ENCODE assay signal across 1 cellular context in the genomic region with DNA sequence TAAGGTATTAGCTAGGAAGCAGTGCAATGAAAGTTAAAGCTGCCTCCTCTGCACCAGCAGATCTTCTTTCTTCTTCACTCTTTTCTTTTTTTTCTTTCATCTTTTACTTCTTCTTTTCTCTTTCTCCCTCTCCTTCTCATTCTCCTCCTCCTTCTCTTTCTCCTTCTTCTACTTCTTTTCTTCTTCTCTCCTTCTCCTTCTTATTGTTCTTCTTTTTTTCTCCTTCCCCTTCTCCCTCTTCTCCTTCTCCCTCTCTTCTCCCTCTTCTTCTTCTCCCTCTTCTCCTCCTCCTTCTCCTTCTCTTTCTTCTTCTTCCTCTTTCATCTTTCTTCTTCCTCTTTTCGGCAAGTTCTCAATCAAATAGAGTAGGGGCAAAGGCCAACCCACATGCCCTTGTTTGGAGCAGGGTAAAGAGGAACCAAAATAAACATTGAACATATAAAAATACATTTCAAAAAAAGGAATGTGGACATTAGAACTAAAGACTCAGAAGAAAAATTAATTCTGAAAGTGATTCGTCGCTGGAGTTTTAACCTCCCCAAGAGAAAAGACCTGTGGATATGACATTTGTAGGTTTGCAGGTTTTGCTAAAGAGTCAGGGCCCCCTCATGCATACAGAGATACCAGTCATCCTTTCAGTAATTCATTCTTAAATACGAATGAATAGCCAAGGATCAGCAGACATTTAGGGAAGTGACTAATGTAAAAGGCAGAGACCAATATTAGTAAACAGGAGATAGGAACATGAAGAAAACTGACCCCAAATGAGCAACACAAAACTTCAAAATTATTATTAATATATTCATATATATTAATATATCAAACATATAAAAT.
TF ChIP-seq lines count a peak whose summit lies in the region.

No MANE protein-coding gene starts in this region.

TF ChIP-seq in HepG2, 621 proteins besides CTCF, POLR2A, EP300 and RAD21:
- TF ChIP-seq, protein P1, sequence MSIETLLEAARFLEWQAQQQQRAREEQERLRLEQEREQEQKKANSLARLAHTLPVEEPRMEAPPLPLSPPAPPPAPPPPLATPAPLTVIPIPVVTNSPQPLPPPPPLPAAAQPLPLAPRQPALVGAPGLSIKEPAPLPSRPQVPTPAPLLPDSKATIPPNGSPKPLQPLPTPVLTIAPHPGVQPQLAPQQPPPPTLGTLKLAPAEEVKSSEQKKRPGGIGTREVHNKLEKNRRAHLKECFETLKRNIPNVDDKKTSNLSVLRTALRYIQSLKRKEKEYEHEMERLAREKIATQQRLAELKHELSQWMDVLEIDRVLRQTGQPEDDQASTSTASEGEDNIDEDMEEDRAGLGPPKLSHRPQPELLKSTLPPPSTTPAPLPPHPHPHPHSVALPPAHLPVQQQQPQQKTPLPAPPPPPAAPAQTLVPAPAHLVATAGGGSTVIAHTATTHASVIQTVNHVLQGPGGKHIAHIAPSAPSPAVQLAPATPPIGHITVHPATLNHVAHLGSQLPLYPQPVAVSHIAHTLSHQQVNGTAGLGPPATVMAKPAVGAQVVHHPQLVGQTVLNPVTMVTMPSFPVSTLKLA (IDR thresholded peaks at IDR 0.05): no peak
- no peak for TF ChIP-seq RFX3 (CRISPR knock-in tag; IDR thresholded peaks at IDR 0.05)
- no peak for TF ChIP-seq ZZZ3 (CRISPR knock-in tag; IDR thresholded peaks at IDR 0.05; ENCODE audit: borderline replicate concordance)
- TF ChIP-seq ZNF44 (CRISPR knock-in tag; IDR thresholded peaks at IDR 0.05): no peak
- TF ChIP-seq TIGD3 (CRISPR knock-in tag; IDR thresholded peaks at IDR 0.05; ENCODE audit: borderline replicate concordance): no peak
- TF ChIP-seq, protein P2, sequence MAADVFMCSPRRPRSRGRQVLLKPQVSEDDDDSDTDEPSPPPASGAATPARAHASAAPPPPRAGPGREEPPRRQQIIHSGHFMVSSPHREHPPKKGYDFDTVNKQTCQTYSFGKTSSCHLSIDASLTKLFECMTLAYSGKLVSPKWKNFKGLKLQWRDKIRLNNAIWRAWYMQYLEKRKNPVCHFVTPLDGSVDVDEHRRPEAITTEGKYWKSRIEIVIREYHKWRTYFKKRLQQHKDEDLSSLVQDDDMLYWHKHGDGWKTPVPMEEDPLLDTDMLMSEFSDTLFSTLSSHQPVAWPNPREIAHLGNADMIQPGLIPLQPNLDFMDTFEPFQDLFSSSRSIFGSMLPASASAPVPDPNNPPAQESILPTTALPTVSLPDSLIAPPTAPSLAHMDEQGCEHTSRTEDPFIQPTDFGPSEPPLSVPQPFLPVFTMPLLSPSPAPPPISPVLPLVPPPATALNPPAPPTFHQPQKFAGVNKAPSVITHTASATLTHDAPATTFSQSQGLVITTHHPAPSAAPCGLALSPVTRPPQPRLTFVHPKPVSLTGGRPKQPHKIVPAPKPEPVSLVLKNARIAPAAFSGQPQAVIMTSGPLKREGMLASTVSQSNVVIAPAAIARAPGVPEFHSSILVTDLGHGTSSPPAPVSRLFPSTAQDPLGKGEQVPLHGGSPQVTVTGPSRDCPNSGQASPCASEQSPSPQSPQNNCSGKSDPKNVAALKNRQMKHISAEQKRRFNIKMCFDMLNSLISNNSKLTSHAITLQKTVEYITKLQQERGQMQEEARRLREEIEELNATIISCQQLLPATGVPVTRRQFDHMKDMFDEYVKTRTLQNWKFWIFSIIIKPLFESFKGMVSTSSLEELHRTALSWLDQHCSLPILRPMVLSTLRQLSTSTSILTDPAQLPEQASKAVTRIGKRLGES (CRISPR knock-in tag; IDR thresholded peaks at IDR 0.05; ENCODE audit: borderline replicate concordance): no peak
- no peak for TF ChIP-seq PAXIP1 (CRISPR knock-in tag; conservative IDR thresholded peaks at IDR 0.05)
- no peak for TF ChIP-seq TOE1 (CRISPR knock-in tag; IDR thresholded peaks at IDR 0.05)
- no peak for TF ChIP-seq SRSF4 (IDR thresholded peaks at IDR 0.05; ENCODE audit: low read depth, low read length, poor library complexity, severe bottlenecking)
- TF ChIP-seq FOXP1 (IDR thresholded peaks at IDR 0.05): no peak
- no peak for TF ChIP-seq FOXP1 (CRISPR knock-in tag; IDR thresholded peaks at IDR 0.05)
- TF ChIP-seq, protein P3, sequence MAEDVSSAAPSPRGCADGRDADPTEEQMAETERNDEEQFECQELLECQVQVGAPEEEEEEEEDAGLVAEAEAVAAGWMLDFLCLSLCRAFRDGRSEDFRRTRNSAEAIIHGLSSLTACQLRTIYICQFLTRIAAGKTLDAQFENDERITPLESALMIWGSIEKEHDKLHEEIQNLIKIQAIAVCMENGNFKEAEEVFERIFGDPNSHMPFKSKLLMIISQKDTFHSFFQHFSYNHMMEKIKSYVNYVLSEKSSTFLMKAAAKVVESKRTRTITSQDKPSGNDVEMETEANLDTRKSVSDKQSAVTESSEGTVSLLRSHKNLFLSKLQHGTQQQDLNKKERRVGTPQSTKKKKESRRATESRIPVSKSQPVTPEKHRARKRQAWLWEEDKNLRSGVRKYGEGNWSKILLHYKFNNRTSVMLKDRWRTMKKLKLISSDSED (CRISPR knock-in tag; IDR thresholded peaks at IDR 0.05): no peak
- no peak for TF ChIP-seq ZNF12 (CRISPR knock-in tag; IDR thresholded peaks at IDR 0.05)
- no peak for TF ChIP-seq HIVEP1 (CRISPR knock-in tag; IDR thresholded peaks at IDR 0.05)
- no peak for TF ChIP-seq PTBP1 (IDR thresholded peaks at IDR 0.05; ENCODE audit: low read depth, low read length, poor library complexity, severe bottlenecking)
- TF ChIP-seq, protein P4, sequence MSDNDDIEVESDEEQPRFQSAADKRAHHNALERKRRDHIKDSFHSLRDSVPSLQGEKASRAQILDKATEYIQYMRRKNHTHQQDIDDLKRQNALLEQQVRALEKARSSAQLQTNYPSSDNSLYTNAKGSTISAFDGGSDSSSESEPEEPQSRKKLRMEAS (IDR thresholded peaks at IDR 0.05): no peak
- TF ChIP-seq, protein P5, sequence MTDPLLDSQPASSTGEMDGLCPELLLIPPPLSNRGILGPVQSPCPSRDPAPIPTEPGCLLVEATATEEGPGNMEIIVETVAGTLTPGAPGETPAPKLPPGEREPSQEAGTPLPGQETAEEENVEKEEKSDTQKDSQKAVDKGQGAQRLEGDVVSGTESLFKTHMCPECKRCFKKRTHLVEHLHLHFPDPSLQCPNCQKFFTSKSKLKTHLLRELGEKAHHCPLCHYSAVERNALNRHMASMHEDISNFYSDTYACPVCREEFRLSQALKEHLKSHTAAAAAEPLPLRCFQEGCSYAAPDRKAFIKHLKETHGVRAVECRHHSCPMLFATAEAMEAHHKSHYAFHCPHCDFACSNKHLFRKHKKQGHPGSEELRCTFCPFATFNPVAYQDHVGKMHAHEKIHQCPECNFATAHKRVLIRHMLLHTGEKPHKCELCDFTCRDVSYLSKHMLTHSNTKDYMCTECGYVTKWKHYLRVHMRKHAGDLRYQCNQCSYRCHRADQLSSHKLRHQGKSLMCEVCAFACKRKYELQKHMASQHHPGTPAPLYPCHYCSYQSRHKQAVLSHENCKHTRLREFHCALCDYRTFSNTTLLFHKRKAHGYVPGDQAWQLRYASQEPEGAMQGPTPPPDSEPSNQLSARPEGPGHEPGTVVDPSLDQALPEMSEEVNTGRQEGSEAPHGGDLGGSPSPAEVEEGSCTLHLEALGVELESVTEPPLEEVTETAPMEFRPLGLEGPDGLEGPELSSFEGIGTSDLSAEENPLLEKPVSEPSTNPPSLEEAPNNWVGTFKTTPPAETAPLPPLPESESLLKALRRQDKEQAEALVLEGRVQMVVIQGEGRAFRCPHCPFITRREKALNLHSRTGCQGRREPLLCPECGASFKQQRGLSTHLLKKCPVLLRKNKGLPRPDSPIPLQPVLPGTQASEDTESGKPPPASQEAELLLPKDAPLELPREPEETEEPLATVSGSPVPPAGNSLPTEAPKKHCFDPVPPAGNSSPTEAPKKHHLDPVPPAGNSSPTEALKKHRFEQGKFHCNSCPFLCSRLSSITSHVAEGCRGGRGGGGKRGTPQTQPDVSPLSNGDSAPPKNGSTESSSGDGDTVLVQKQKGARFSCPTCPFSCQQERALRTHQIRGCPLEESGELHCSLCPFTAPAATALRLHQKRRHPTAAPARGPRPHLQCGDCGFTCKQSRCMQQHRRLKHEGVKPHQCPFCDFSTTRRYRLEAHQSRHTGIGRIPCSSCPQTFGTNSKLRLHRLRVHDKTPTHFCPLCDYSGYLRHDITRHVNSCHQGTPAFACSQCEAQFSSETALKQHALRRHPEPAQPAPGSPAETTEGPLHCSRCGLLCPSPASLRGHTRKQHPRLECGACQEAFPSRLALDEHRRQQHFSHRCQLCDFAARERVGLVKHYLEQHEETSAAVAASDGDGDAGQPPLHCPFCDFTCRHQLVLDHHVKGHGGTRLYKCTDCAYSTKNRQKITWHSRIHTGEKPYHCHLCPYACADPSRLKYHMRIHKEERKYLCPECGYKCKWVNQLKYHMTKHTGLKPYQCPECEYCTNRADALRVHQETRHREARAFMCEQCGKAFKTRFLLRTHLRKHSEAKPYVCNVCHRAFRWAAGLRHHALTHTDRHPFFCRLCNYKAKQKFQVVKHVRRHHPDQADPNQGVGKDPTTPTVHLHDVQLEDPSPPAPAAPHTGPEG (CRISPR knock-in tag; IDR thresholded peaks at IDR 0.05): no peak
- no peak for TF ChIP-seq CREM (IDR thresholded peaks at IDR 0.05)
- no peak for TF ChIP-seq CREM (CRISPR knock-in tag; IDR thresholded peaks at IDR 0.05)
